Comparison of ENCODE assay signal across 19 cellular contexts in the genomic region with DNA sequence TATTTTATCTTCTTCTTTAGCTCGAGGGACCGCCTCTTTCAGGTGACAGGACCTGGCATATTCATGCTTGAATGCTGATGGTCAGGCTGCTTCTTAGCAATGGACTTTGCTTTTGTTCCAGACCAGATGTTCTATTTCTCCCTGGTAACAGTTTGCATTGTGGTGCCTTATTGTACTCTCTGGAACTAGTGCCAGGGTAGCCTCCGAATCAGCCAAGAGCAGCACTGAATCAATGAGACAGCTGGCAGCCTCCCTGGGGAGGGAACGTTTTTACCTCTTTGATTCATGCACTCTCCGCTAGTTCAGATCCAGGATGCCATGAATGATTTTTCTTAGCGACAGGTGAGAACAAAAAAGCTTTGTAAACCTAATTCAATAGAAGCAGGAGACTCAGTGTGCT. TPM values are rescaled to one million over a fixed set of nuclear protein-coding genes. Genes with fewer than 3 reads are reported as not detected.
A peak's percentile ranks its signal among the peaks of the same experiment; 100 is the strongest.
DNase-seq lines count a peak whose midpoint lies in the region; ATAC-seq and TF ChIP-seq lines count a peak whose summit lies in the region.
"Had no signal": no experiment of that assay in that cellular context is flagged by ENCODE, and none has a peak within 500 bp of the region (broad histone marks: within the 10 kb centered on the region; RNA-seq: fewer than 3 reads in every experiment).

No MANE protein-coding gene starts in this region.

- DNase-seq in SK-N-SH (peak; percentile 22), NCI-H446 treated with DMSO at 0.1 percent for 48 hours (lab: John Stamatoyannopoulos, UW) (peak; percentile 73), inferior parietal cortex (ENCODE audit: extremely low spot score) (peak; percentile 76), mammary epithelial cell (no peak), iPS-NIHi11 (ENCODE audit: low spot score) (no peak), COLO829 (ENCODE audit: low spot score) (no peak)
- no peak for DNase-seq in activated CD4-positive, alpha-beta memory T cell treated with anti-CD3 and anti-CD28 coated beads, Interleukin-2, amount 10 ng/mL, durations not matched to agents 7 days and 5 days
- DNase-seq: activated CD8-positive, alpha-beta memory T cell treated with anti-CD3 and anti-CD28 coated beads, Interleukin-2, amount 10 ng/mL, durations not matched to agents 7 days and 5 days; Caco-2; HFFc6; spleen had no signal

- WGBS in SK-N-SH (ENCODE audit: low lambda C conversion rate): 21% methylated on average over 6 of the region's 6 CpGs
- WGBS in mammary epithelial cell (ENCODE audit: low coverage, missing lambda C conversion rate): 4% methylated on average over 6 of the region's 6 CpGs

- TF ChIP-seq EP300 in SK-N-SH (IDR thresholded peaks at IDR 0.05; ENCODE audit: borderline replicate concordance in 1 of 2, low read depth in 1 of 2, low read length in 1 of 2): no peak

- H3K27me3 Mint-ChIP-seq in activated CD4-positive, alpha-beta memory T cell treated with anti-CD3 and anti-CD28 coated beads, Interleukin-2, amount 10 ng/mL, durations not matched to agents 7 days and 5 days: peaks cover 5% of the 10 kb centered on the region

- no peak for TF ChIP-seq RAD21 in SK-N-SH (IDR thresholded peaks at IDR 0.05; ENCODE audit: low read length)

- no peak overlapping the region for H2AFZ ChIP-seq in SK-N-SH (ENCODE audit: low read depth)
- H2AFZ ChIP-seq in mammary epithelial cell (ENCODE audit: low read depth, low read length): no peak overlapping the region

- H3K4me3 Mint-ChIP-seq in activated CD4-positive, alpha-beta memory T cell treated with anti-CD3 and anti-CD28 coated beads, Interleukin-2, amount 10 ng/mL, durations not matched to agents 7 days and 5 days: no peak overlapping the region
- H3K4me3 Mint-ChIP-seq: activated CD8-positive, alpha-beta memory T cell treated with anti-CD3 and anti-CD28 coated beads, Interleukin-2, amount 10 ng/mL, durations not matched to agents 7 days and 5 days; activated naive CD8-positive, alpha-beta T cell; HFFc6; neural crest cell had no signal

- H3K36me3 ChIP-seq in SK-N-SH (replicated peaks in 1 of 2; ENCODE audit: control insufficient read depth in 1 of 2, insufficient read depth in 2 of 2, low read length in 1 of 2) (no peaks in the 10 kb centered on the region), mammary epithelial cell (ENCODE audit: insufficient read depth, low read length) (no peaks in the 10 kb centered on the region)
- H3K36me3 ChIP-seq: spleen, thoracic aorta had no signal

- no peaks in the 10 kb centered on the region for H3K4me1 Mint-ChIP-seq in activated CD4-positive, alpha-beta memory T cell treated with anti-CD3 and anti-CD28 coated beads, Interleukin-2, amount 10 ng/mL, durations not matched to agents 7 days and 5 days
- H3K4me1 Mint-ChIP-seq: activated CD8-positive, alpha-beta memory T cell treated with anti-CD3 and anti-CD28 coated beads, Interleukin-2, amount 10 ng/mL, durations not matched to agents 7 days and 5 days had no signal

- dilution Hi-C loops in mammary epithelial cell (cut with HindIII; ENCODE audit: low sequenced_read_pairs): no loop called here

- H3K9me3 Mint-ChIP-seq in activated CD4-positive, alpha-beta memory T cell treated with anti-CD3 and anti-CD28 coated beads, Interleukin-2, amount 10 ng/mL, durations not matched to agents 7 days and 5 days: no peaks in the 10 kb centered on the region
- H3K9me3 Mint-ChIP-seq: neural crest cell had no signal

- no peaks in the 10 kb centered on the region for H3F3A ChIP-seq in SK-N-SH (replicated peaks; ENCODE audit: insufficient read depth)

- POLR2A ChIA-PET in SK-N-SH (lab: Yijun Ruan, JAX): interaction anchor here (1.3 kb wide), 1 partner anchor 21 kb away, joined by 3 read pairs; no protein-coding TSS in a partner anchor
- POLR2A ChIA-PET in activated CD4-positive, alpha-beta memory T cell treated with anti-CD3 and anti-CD28 coated beads, Interleukin-2, amount 10 ng/mL, durations not matched to agents 7 days and 5 days (lab: Charles Lee): no interaction called here

- no peak for TF ChIP-seq CTCF in SK-N-SH (IDR thresholded peaks at IDR 0.05)
- no peak for TF ChIP-seq CTCF in mammary epithelial cell (conservative IDR thresholded peaks at IDR 0.05 in 1 of 2, IDR thresholded peaks at IDR 0.05 in 1 of 2; ENCODE audit: extremely low read depth in 1 of 2, insufficient read depth in 1 of 2, low read depth in 1 of 2, low read length in 2 of 2)

- no peak for ATAC-seq in SK-N-SH treated with all-trans-retinoic acid at 6 μM for 48 hours
- ATAC-seq: A549; activated CD8-positive, alpha-beta memory T cell treated with anti-CD3 and anti-CD28 coated beads, Interleukin-2, amount 10 ng/mL, durations not matched to agents 7 days and 5 days had no signal

- H3K9ac ChIP-seq in SK-N-SH (no peak overlapping the region), mammary epithelial cell (ENCODE audit: insufficient read depth, low read length) (no peak overlapping the region)

- H3K4me1 ChIP-seq in SK-N-SH (ENCODE audit: control insufficient read depth in 1 of 2, insufficient read depth in 2 of 2, low read depth in 1 of 2, low read length in 1 of 2): peaks cover 0 to 19% of the 10 kb centered on the region in 2 experiments; a peak in 2 of 4 replicates
- no peaks in the 10 kb centered on the region for H3K4me1 ChIP-seq in mammary epithelial cell (ENCODE audit: insufficient read depth, low read length)
- H3K4me1 ChIP-seq: A549, Caco-2, spleen had no signal

- H3K9me3 ChIP-seq in SK-N-SH: no peaks in the 10 kb centered on the region
- no peaks in the 10 kb centered on the region for H3K9me3 ChIP-seq in mammary epithelial cell (replicated peaks; ENCODE audit: insufficient read depth, low read length)
- H3K9me3 ChIP-seq: A549, thoracic aorta had no signal

- H3K4me3 ChIP-seq in SK-N-SH (ENCODE audit: low read depth in 2 of 2, low read length in 1 of 2) (no peak overlapping the region), mammary epithelial cell (replicated peaks in 1 of 3; ENCODE audit: insufficient read depth in 1 of 3, low read depth in 2 of 3, low read length in 3 of 3) (no peak overlapping the region)
- H3K4me3 ChIP-seq: A549, SK-N-MC, spleen, thoracic aorta had no signal

- no peaks in the 10 kb centered on the region for H3K36me3 Mint-ChIP-seq in activated CD4-positive, alpha-beta memory T cell treated with anti-CD3 and anti-CD28 coated beads, Interleukin-2, amount 10 ng/mL, durations not matched to agents 7 days and 5 days (ENCODE audit: low read depth)
- H3K36me3 Mint-ChIP-seq: activated CD8-positive, alpha-beta memory T cell treated with anti-CD3 and anti-CD28 coated beads, Interleukin-2, amount 10 ng/mL, durations not matched to agents 7 days and 5 days; activated naive CD8-positive, alpha-beta T cell had no signal

- no TSS peak for BruUV-seq in mammary epithelial cell (replicated peaks; lab: Mats Ljungman, UMichigan)

- CTCF ChIA-PET in SK-N-SH (lab: Yijun Ruan, JAX): interaction anchor here (0.8 to 1.7 kb wide), 8 partner anchors 10 to 955 kb away, joined by 3 to 7 read pairs (median 4); no protein-coding TSS in a partner anchor
- CTCF ChIA-PET in activated CD4-positive, alpha-beta memory T cell treated with anti-CD3 and anti-CD28 coated beads, Interleukin-2, amount 10 ng/mL, durations not matched to agents 7 days and 5 days (lab: Charles Lee): no interaction called here
- CTCF ChIA-PET in mammary epithelial cell (lab: Charles Lee; ENCODE audit: low non-redundant PET): no interaction called here

- no peak overlapping the region for H3K27ac Mint-ChIP-seq in activated CD4-positive, alpha-beta memory T cell treated with anti-CD3 and anti-CD28 coated beads, Interleukin-2, amount 10 ng/mL, durations not matched to agents 7 days and 5 days
- H3K27ac Mint-ChIP-seq: activated CD8-positive, alpha-beta memory T cell treated with anti-CD3 and anti-CD28 coated beads, Interleukin-2, amount 10 ng/mL, durations not matched to agents 7 days and 5 days; activated naive CD8-positive, alpha-beta T cell; HFFc6 had no signal

- in situ Hi-C loops in mammary epithelial cell (cut with MboI; ENCODE audit: low sequenced_read_pairs in 2 of 2): no loop called here

- H3K27ac ChIP-seq in SK-N-SH (ENCODE audit: low read depth in 2 of 2, low read length in 1 of 2) (peak overlapping the region in 1 of 2 experiments; percentile 92; a peak in 2 of 4 replicates), mammary epithelial cell (ENCODE audit: insufficient read depth, low read depth, low read length) (no peak overlapping the region)
- H3K27ac ChIP-seq: A549, SK-N-MC, spleen, thoracic aorta had no signal

- H3K4me2 ChIP-seq in SK-N-SH (no peak overlapping the region), mammary epithelial cell (ENCODE audit: insufficient read depth, low read depth, low read length) (no peak overlapping the region)
- H3K4me2 ChIP-seq: A549 had no signal

- H4K20me1 ChIP-seq in SK-N-SH (ENCODE audit: insufficient read depth) (no peaks in the 10 kb centered on the region), mammary epithelial cell (ENCODE audit: insufficient read depth, low read length) (no peaks in the 10 kb centered on the region)

- intact Hi-C loops in mammary epithelial cell (cut with micrococcal nuclease): no loop called here

- H3K9me2 ChIP-seq in SK-N-SH: no peaks in the 10 kb centered on the region

- no peaks in the 10 kb centered on the region; the same call in 1 of the 2 replicates for H3K79me2 ChIP-seq in SK-N-SH (ENCODE audit: insufficient read depth)
- no peaks in the 10 kb centered on the region for H3K79me2 ChIP-seq in mammary epithelial cell (ENCODE audit: insufficient read depth, low read length)

- H3K27me3 ChIP-seq in SK-N-SH (ENCODE audit: insufficient read depth) (no peaks in the 10 kb centered on the region), mammary epithelial cell (ENCODE audit: insufficient read depth, low read length) (no peaks in the 10 kb centered on the region)

TF ChIP-seq in SK-N-SH, 30 proteins besides CTCF, POLR2A, EP300 and RAD21 (continues in another document):
- no peak for TF ChIP-seq FOSL2 (IDR thresholded peaks at IDR 0.05; ENCODE audit: borderline replicate concordance, low read depth)

TF ChIP-seq in SK-N-SH treated with all-trans-retinoic acid at 6 μM for 48 hours, 23 proteins besides CTCF, POLR2A, EP300 and RAD21 (continues in another document):
- TF ChIP-seq ZNF565 (CRISPR knock-in tag; conservative IDR thresholded peaks at IDR 0.05; ENCODE audit: low read depth) (no peak), ESRRG (CRISPR knock-in tag; IDR thresholded peaks at IDR 0.05) (no peak)

RNA-seq across cellular contexts. Expression of a gene that starts 54.1 kb away (rescaled TPM):
- not detected in 2 replicates for polyA plus RNA-seq in SK-N-SH (2012; rRNA removed)
- 0.01 and 0.16 TPM in 2 replicates for polyA plus RNA-seq in SK-N-SH (2012; cell fraction: cytosol; rRNA removed)
- not detected in 2 replicates for polyA plus RNA-seq in SK-N-SH (2012; cell fraction: nucleus; rRNA removed)
- total RNA-seq in activated CD4-positive, alpha-beta memory T cell treated with anti-CD3 and anti-CD28 coated beads, Interleukin-2, amount 10 ng/mL, durations not matched to agents 7 days and 5 days: not detected
- not detected for total RNA-seq in mammary epithelial cell
- polyA plus RNA-seq in mammary epithelial cell: not detected
- polyA minus RNA-seq in mammary epithelial cell: not detected
- total RNA-seq: activated CD8-positive, alpha-beta memory T cell treated with anti-CD3 and anti-CD28 coated beads, Interleukin-2, amount 10 ng/mL, durations not matched to agents 7 days and 5 days; epithelial cell of proximal tubule; HFFc6; liver; spleen; thoracic aorta had no signal
- polyA plus RNA-seq: A549, liver, spleen had no signal

Comparison
In these comparisons a context has a peak if more than half of its experiments do, and no peak if none do; other contexts are left out.
1. DNase-seq: peak in SK-N-SH (single experiment), NCI-H446 treated with DMSO at 0.1 percent for 48 hours (single experiment) and inferior parietal cortex (single experiment); none in activated CD4-positive, alpha-beta memory T cell treated with anti-CD3 and anti-CD28 coated beads, Interleukin-2, amount 10 ng/mL, durations not matched to agents 7 days and 5 days (single experiment), mammary epithelial cell (single experiment), iPS-NIHi11 (single experiment) and COLO829 (single experiment).